ENCODE assay signal across 8 cellular contexts in genomic region chr20:34713194-34713943, GRCh38. TPM values are rescaled to one million over a fixed set of nuclear protein-coding genes. Genes with fewer than 3 reads are reported as not detected.
DNase-seq lines count a peak whose midpoint lies in the region; TF ChIP-seq lines count a peak whose summit lies in the region.

No MANE protein-coding gene starts in this region.

- 79 to 87% (median 86%) methylated on average over 1 of the region's 1 CpG for WGBS in stomach, 5 donors

- peaks cover 20% of the 10 kb centered on the region for H3K4me1 ChIP-seq in SJCRH30
- H3K4me1 ChIP-seq in stomach: peaks cover 12 to 45% (median 23%) of the 10 kb centered on the region in 4 donors

- TF ChIP-seq CTCF in type B pancreatic cell (conservative IDR thresholded peaks at IDR 0.05) (no peak), stomach (IDR thresholded peaks at IDR 0.05) (no peak)

- H3K36me3 ChIP-seq in SJCRH30: no peaks in the 10 kb centered on the region
- peaks cover 15 to 47% (median 41%) of the 10 kb centered on the region in 4 donors for H3K36me3 ChIP-seq in stomach

- H3K27ac Mint-ChIP-seq in type B pancreatic cell: peak overlapping the region; percentile 91

- peaks cover 35% of the 10 kb centered on the region for H3K36me3 Mint-ChIP-seq in type B pancreatic cell

- H3K9me3 Mint-ChIP-seq in type B pancreatic cell: no peaks in the 10 kb centered on the region

- H3K27me3 Mint-ChIP-seq in type B pancreatic cell: peaks cover 11% of the 10 kb centered on the region

- peaks cover 22% of the 10 kb centered on the region for H3K4me1 Mint-ChIP-seq in type B pancreatic cell (ENCODE audit: unreplicated experiment)

- H3K9me3 ChIP-seq in SJCRH30 (replicated peaks) (no peaks in the 10 kb centered on the region), stomach (no peaks in the 10 kb centered on the region)

- H3K27me3 ChIP-seq in SJCRH30 (no peaks in the 10 kb centered on the region), stomach (no peaks in the 10 kb centered on the region)

- no peak overlapping the region for H3K4me3 ChIP-seq in SJCRH30
- H3K4me3 ChIP-seq in stomach: no peak overlapping the region

- peak overlapping the region; percentile 29 for H3K4me3 Mint-ChIP-seq in type B pancreatic cell

- intact Hi-C loops in stomach (cut with DNase I; ENCODE audit: low total_unique reads): no loop called here

- no peak for TF ChIP-seq POLR2A in stomach (IDR thresholded peaks at IDR 0.05)

- H3K27ac ChIP-seq in SJCRH30 (peak overlapping the region; percentile 13), stomach (peak overlapping the region in 2 of 5 donors; percentile 10 to 12)

- TF ChIP-seq EP300 in stomach (IDR thresholded peaks at IDR 0.05): no peak

- DNase-seq in stimulated activated CD4-positive, alpha-beta T cell treated with anti-CD3 and anti-CD28 coated beads, Interleukin-1b, Interleukin-23, amount 100 ng/mL, for 48 hours: peak; percentile 8
- no peak for DNase-seq in stimulated activated CD4-positive, alpha-beta T cell treated with anti-CD3 and anti-CD28 coated beads, Interleukin-4, amount 100 ng/mL, for 1 hour
- DNase-seq in SJCRH30 (peak; percentile 92 to 98), fibroblast of the conjunctiva (ENCODE audit: low read depth) (peak; percentile 87), type B pancreatic cell (ENCODE audit: extremely low spot score, unreplicated experiment) (no peak), stomach (no peak), pons (ENCODE audit: low spot score) (no peak), HuH-7 (ENCODE audit: low spot score) (no peak)

RNA-seq across cellular contexts. Expression of gene TP53INP2, which starts 9.2 kb away (rescaled TPM):
- 4.9 and 5.8 TPM in 2 replicates for total RNA-seq in SJCRH30 (2014; rRNA removed; shearing (Covaris generic))
- total RNA-seq in type B pancreatic cell (ENCODE audit: low replicate concordance) (39.6 and 60.7 TPM in 2 replicates), stomach (10 to 100 TPM in 4 of 5 donors, 1 to 10 TPM in 1; 8.4 to 63.1 (median 28.0) TPM)
- 10 to 100 TPM; 11.6 to 28.0 (median 25.0) TPM for polyA plus RNA-seq in stomach

RNA-seq across cellular contexts. Expression of gene PIGU, which starts 36.5 kb away (rescaled TPM):
- total RNA-seq in SJCRH30 (2014; rRNA removed; shearing (Covaris generic)): 48.2 and 50.5 TPM in 2 replicates
- total RNA-seq in type B pancreatic cell (ENCODE audit: low replicate concordance) (41.5 and 46.2 TPM in 2 replicates), stomach (10 to 100 TPM in 2 of 5 donors, 1 to 10 TPM in 2, under 1 TPM in 1; 0.45 to 15.6 (median 9.7) TPM)
- polyA plus RNA-seq in stomach: 10 to 100 TPM in 2 of 3 donors, 1 to 10 TPM in 1; 7.0 to 21.3 (median 10.9) TPM

Comparison
In these comparisons a context has a peak if more than half of its experiments do, and no peak if none do; other contexts are left out.
1. DNase-seq: peak in stimulated activated CD4-positive, alpha-beta T cell treated with anti-CD3 and anti-CD28 coated beads, Interleukin-1b, Interleukin-23, amount 100 ng/mL, for 48 hours (single experiment), SJCRH30 (2 of 2) and fibroblast of the conjunctiva (single experiment); none in stimulated activated CD4-positive, alpha-beta T cell treated with anti-CD3 and anti-CD28 coated beads, Interleukin-4, amount 100 ng/mL, for 1 hour (single experiment), type B pancreatic cell (single experiment), stomach (single experiment), pons (single experiment) and HuH-7 (single experiment).